34 cellular contexts compared by ENCODE assay signal in genomic region chr3:115287198-115287597, GRCh38.
A peak's percentile ranks its signal among the peaks of the same experiment; 100 is the strongest.
DNase-seq lines count a peak whose midpoint lies in the region; ATAC-seq, FAIRE-seq and TF ChIP-seq lines count a peak whose summit lies in the region.
"Had no signal": no experiment of that assay in that cellular context is flagged by ENCODE, and none has a peak within 500 bp of the region (broad histone marks: within the 10 kb centered on the region; RNA-seq: fewer than 3 reads in every experiment).

No MANE protein-coding gene starts in this region.

- ATAC-seq in psoas muscle (peak in 3 of 4 donors; percentile 38 to 60 (median 53)), aorta (ENCODE audit: low FRiP score) (no peak)
- ATAC-seq: A549; CD8-positive, alpha-beta T cell had no signal

- no peak overlapping the region for H3K4me3 ChIP-seq in PC-9
- no peak overlapping the region for H3K4me3 ChIP-seq in psoas muscle
- H3K4me3 ChIP-seq in aorta (ENCODE audit: low read length in 2 of 2) = no peak overlapping the region
- H3K4me3 ChIP-seq: A549; BLaER1; BLaER1 treated with 17β-estradiol and CSF1 and Interleukin-3, amounts not matched to agents 10 nM and 100 nM had no signal

- BruUV-seq in PC-9 (replicated peaks; lab: Mats Ljungman, UMichigan) = no TSS peak
- no TSS peak for BruUV-seq in MCF 10A (replicated peaks; lab: Mats Ljungman, UMichigan)

- H3K4me3 Mint-ChIP-seq in MCF 10A (ENCODE audit: unreplicated experiment) = no peak overlapping the region
- H3K4me3 Mint-ChIP-seq: B cell; CD14-positive monocyte; CD4-positive, alpha-beta memory T cell; CD4-positive, alpha-beta T cell; CD4-positive, CD25-positive, alpha-beta regulatory T cell; CD8-positive, alpha-beta memory T cell; CD8-positive, alpha-beta T cell had no signal

- no peaks in the 10 kb centered on the region for H4K20me1 ChIP-seq in PC-9 (ENCODE audit: insufficient read depth)
- H4K20me1 ChIP-seq: BLaER1; BLaER1 treated with 17β-estradiol and CSF1 and Interleukin-3, amounts not matched to agents 10 nM and 100 nM had no signal

- no peaks in the 10 kb centered on the region for H3K9me3 Mint-ChIP-seq in MCF 10A (ENCODE audit: unreplicated experiment)
- H3K9me3 Mint-ChIP-seq: CD4-positive, alpha-beta T cell; CD8-positive, alpha-beta memory T cell; CD8-positive, alpha-beta T cell had no signal

- no peak overlapping the region for H3K27ac Mint-ChIP-seq in MCF 10A (ENCODE audit: low read depth, unreplicated experiment)
- H3K27ac Mint-ChIP-seq: B cell; CD14-positive monocyte; CD4-positive, alpha-beta memory T cell; CD4-positive, alpha-beta T cell; CD4-positive, CD25-positive, alpha-beta regulatory T cell; CD8-positive, alpha-beta memory T cell; CD8-positive, alpha-beta T cell had no signal

- H3K36me3 ChIP-seq in PC-9 (ENCODE audit: low read depth) = no peaks in the 10 kb centered on the region
- no peaks in the 10 kb centered on the region for H3K36me3 ChIP-seq in psoas muscle (ENCODE audit: insufficient read depth in 1 of 2, low read depth in 1 of 2)
- H3K36me3 ChIP-seq in aorta (ENCODE audit: control insufficient read depth in 1 of 2, insufficient read depth in 2 of 2, low read length in 1 of 2) = no peaks in the 10 kb centered on the region
- H3K36me3 ChIP-seq: BE2C; BLaER1; BLaER1 treated with 17β-estradiol and CSF1 and Interleukin-3, amounts not matched to agents 10 nM and 100 nM had no signal

- POLR2A ChIA-PET in PC-9 (lab: Charles Lee; ENCODE audit: unreplicated experiment) = interaction anchor here (0.5 kb wide), 1 partner anchor 27 kb away, joined by 3 read pairs; no protein-coding TSS in a partner anchor
- POLR2A ChIA-PET in MCF 10A (lab: Yijun Ruan, JAX) = interaction anchor here (0.6 kb wide), 1 partner anchor 215 kb away, joined by 3 read pairs; no protein-coding TSS in a partner anchor

- H3K4me1 Mint-ChIP-seq in MCF 10A (ENCODE audit: insufficient read depth, unreplicated experiment) = no peaks in the 10 kb centered on the region
- H3K4me1 Mint-ChIP-seq: B cell; CD4-positive, CD25-positive, alpha-beta regulatory T cell; CD8-positive, alpha-beta memory T cell had no signal

- H3K4me1 ChIP-seq in PC-9 (replicated peaks; ENCODE audit: insufficient read depth) (0 out of 2 replicates have a peak, but pooled peaks cover 3% of the 10 kb centered on the region), psoas muscle (peaks cover 5% of the 10 kb centered on the region), aorta (ENCODE audit: control insufficient read depth in 1 of 2, insufficient read depth in 2 of 2, low read length in 2 of 2) (peaks cover 2 to 4% of the 10 kb centered on the region in 2 donors)
- H3K4me1 ChIP-seq: BE2C, BLaER1, Caco-2 had no signal

- no peak overlapping the region for H3K4me2 ChIP-seq in PC-9
- H3K4me2 ChIP-seq: A549; BLaER1; BLaER1 treated with 17β-estradiol and CSF1 and Interleukin-3, amounts not matched to agents 10 nM and 100 nM had no signal

- H3K9me3 ChIP-seq in PC-9 (ENCODE audit: insufficient read depth, low read depth) (no peaks in the 10 kb centered on the region), psoas muscle (no peaks in the 10 kb centered on the region), aorta (ENCODE audit: control insufficient read depth, low read length) (no peaks in the 10 kb centered on the region)
- H3K9me3 ChIP-seq: A549; BE2C; BLaER1; BLaER1 treated with 17β-estradiol and CSF1 and Interleukin-3, amounts not matched to agents 10 nM and 100 nM; Caco-2 had no signal

- intact Hi-C loops in PC-9 (cut with micrococcal nuclease; ENCODE audit: unreplicated experiment) (no loop called here), psoas muscle (cut with DNase I) (no loop called here), MCF 10A (cut with micrococcal nuclease) (no loop called here), aorta (cut with DNase I) (no loop called here)

- H3K9me2 ChIP-seq in PC-9 (ENCODE audit: insufficient read depth) = no peaks in the 10 kb centered on the region

- WGBS in psoas muscle, 3 donors = 54 to 80% (median 75%) methylated on average over 2 of the region's 2 CpGs
- 90 to 93% methylated on average over 2 of the region's 2 CpGs for WGBS in aorta, 2 donors

- H3K36me3 Mint-ChIP-seq in MCF 10A (ENCODE audit: insufficient read depth, unreplicated experiment) = no peaks in the 10 kb centered on the region
- H3K36me3 Mint-ChIP-seq: CD14-positive monocyte; CD4-positive, alpha-beta memory T cell; CD4-positive, CD25-positive, alpha-beta regulatory T cell; CD8-positive, alpha-beta T cell had no signal

- H3K27me3 ChIP-seq in PC-9 (ENCODE audit: insufficient read depth, low read depth) (no peaks in the 10 kb centered on the region), psoas muscle (ENCODE audit: insufficient read depth in 3 of 3, low read length in 2 of 3) (no peaks in the 10 kb centered on the region), aorta (ENCODE audit: control insufficient read depth in 1 of 2, insufficient read depth in 2 of 2, low read length in 1 of 2) (no peaks in the 10 kb centered on the region)
- H3K27me3 ChIP-seq: BE2C; BLaER1; BLaER1 treated with 17β-estradiol and CSF1 and Interleukin-3, amounts not matched to agents 10 nM and 100 nM had no signal

- FAIRE-seq in H54 (lab: Jason Lieb, UNC) = no peak
- FAIRE-seq: A204.1, A549, D721Med had no signal

- H3K79me2 ChIP-seq in PC-9 (ENCODE audit: low read depth) = no peaks in the 10 kb centered on the region

- no peak for TF ChIP-seq POLR2A in H54 (IDR thresholded peaks at IDR 0.05; ENCODE audit: low read depth, low read length)

- H2AFZ ChIP-seq in PC-9 = peak overlapping the region; percentile 43; the same call in 1 of the 2 replicates

- no peaks in the 10 kb centered on the region for H3F3A ChIP-seq in PC-9 (ENCODE audit: insufficient read depth, low read depth)

- no peaks in the 10 kb centered on the region for H3K27me3 Mint-ChIP-seq in MCF 10A (ENCODE audit: insufficient read depth, unreplicated experiment)
- H3K27me3 Mint-ChIP-seq: CD4-positive, alpha-beta memory T cell; CD4-positive, alpha-beta T cell; CD4-positive, CD25-positive, alpha-beta regulatory T cell; CD8-positive, alpha-beta memory T cell had no signal

- TF ChIP-seq CTCF in PC-9 (conservative IDR thresholded peaks at IDR 0.05) = no peak
- TF ChIP-seq CTCF in psoas muscle (IDR thresholded peaks at IDR 0.05) = no peak
- TF ChIP-seq CTCF in MCF 10A (IDR thresholded peaks at IDR 0.05; ENCODE audit: unreplicated experiment) = no peak

- H3K27ac ChIP-seq in PC-9 (no peak overlapping the region), psoas muscle (peak overlapping the region; percentile 49), aorta (ENCODE audit: low read depth in 1 of 2, low read length in 2 of 2) (no peak overlapping the region)
- H3K27ac ChIP-seq: 22Rv1; A549; BLaER1; BLaER1 treated with 17β-estradiol and CSF1 and Interleukin-3, amounts not matched to agents 10 nM and 100 nM; C4-2B had no signal

- CTCF ChIA-PET in PC-9 (lab: Charles Lee) = no interaction called here
- CTCF ChIA-PET in MCF 10A (lab: Yijun Ruan, JAX) = interaction anchor here (1.1 kb wide), 1 partner anchor 533 kb away, joined by 3 read pairs; no protein-coding TSS in a partner anchor

- DNase-seq in M059J (ENCODE audit: low read depth) = peak; percentile 12
- no peak for DNase-seq in PC-9
- DNase-seq in psoas muscle = no peak
- no peak for DNase-seq in MCF 10A (ENCODE audit: unreplicated experiment)
- no peak for DNase-seq in aorta
- DNase-seq in H54 (ENCODE audit: insufficient read length, low spot score) = no peak
- DNase-seq: 8988T; ACHN; AML-193; BE2C; C1 segment of cervical spinal cord; Caco-2; Calu3; CD4-positive, alpha-beta memory T cell; CD4-positive, alpha-beta T cell; CD4-positive, CD25-positive, alpha-beta regulatory T cell; CD8-positive, alpha-beta memory T cell; CD8-positive, alpha-beta T cell; COR-L47; DMS 273 treated with DMSO at 0.1 percent for 48 hours; DMS153; DMS53; DMS79; DND-41; EL had no signal
